Comparison of ENCODE assay signal across 7 cellular contexts in genomic region chr9:122912964-122913673, GRCh38. TPM values are rescaled to one million over a fixed set of nuclear protein-coding genes. Genes with fewer than 3 reads are reported as not detected.
DNase-seq lines count a peak whose midpoint lies in the region; ATAC-seq, FAIRE-seq and TF ChIP-seq lines count a peak whose summit lies in the region.

Gene ZBTB6, minus strand, starts transcription at chr9:122913323. Its CDS starts 1,251 bp downstream, at chr9:122912072.

- DNase-seq in NCI-H146 treated with DMSO at 0.1 percent for 48 hours (lab: John Stamatoyannopoulos, UW; ENCODE audit: unreplicated experiment): peak; percentile 53
- DNase-seq in astrocyte (ENCODE audit: low read depth): peak; percentile 81
- DNase-seq in hepatocyte (ENCODE audit: low spot score): peak; percentile 89
- DNase-seq in renal cortical epithelial cell (ENCODE audit: low read depth): peak; percentile 83

- H3K27ac Mint-ChIP-seq in T-helper 1 cell treated with Interleukin-12 subunit alpha and Interleukin-12 subunit beta and Interleukin-4 antibody, amounts not matched to agents 30 μg/mL and 1 μg/mL, for 36 hours: peak within 1 kb of the TSS; percentile 97
- peak within 1 kb of the TSS; percentile 96 for H3K27ac Mint-ChIP-seq in astrocyte (ENCODE audit: unreplicated experiment)

- H3K9me3 ChIP-seq in astrocyte (ENCODE audit: insufficient read depth, low read depth, low read length): no peaks in the 10 kb centered on the region
- H3K9me3 ChIP-seq in hepatocyte (ENCODE audit: low read depth): no peaks in the 10 kb centered on the region

- TF ChIP-seq CTCF in astrocyte (IDR thresholded peaks at IDR 0.05; ENCODE audit: insufficient read depth, low read depth, low read length) (no peak), hepatocyte (IDR thresholded peaks at IDR 0.05; ENCODE audit: poor library complexity) (no peak)

- peaks cover 7% of the 10 kb centered on the region for H4K20me1 ChIP-seq in astrocyte (ENCODE audit: insufficient read depth, low read length)
- H4K20me1 ChIP-seq in hepatocyte (ENCODE audit: insufficient read depth, poor library complexity, severe bottlenecking): no peaks in the 10 kb centered on the region

- H2AFZ ChIP-seq in astrocyte (ENCODE audit: low read depth, low read length) (peak within 1 kb of the TSS; percentile 81), hepatocyte (peak within 1 kb of the TSS; percentile 93)

- H3K9me3 Mint-ChIP-seq in T-helper 1 cell treated with Interleukin-12 subunit alpha and Interleukin-12 subunit beta and Interleukin-4 antibody, amounts not matched to agents 30 μg/mL and 1 μg/mL, for 36 hours: no peaks in the 10 kb centered on the region
- H3K9me3 Mint-ChIP-seq in astrocyte (ENCODE audit: unreplicated experiment): no peaks in the 10 kb centered on the region

- peaks cover 46% of the 10 kb centered on the region for H3K79me2 ChIP-seq in astrocyte (ENCODE audit: insufficient read depth, low read length)
- peaks cover 40% of the 10 kb centered on the region for H3K79me2 ChIP-seq in hepatocyte

- no peaks in the 10 kb centered on the region for H3K9me2 ChIP-seq in hepatocyte (replicated peaks; ENCODE audit: insufficient read depth)

- peak within 1 kb of the TSS; percentile 92 for H3K4me3 ChIP-seq in astrocyte (ENCODE audit: insufficient read depth, low read depth, low read length)
- H3K4me3 ChIP-seq in hepatocyte: peak within 1 kb of the TSS; percentile 82

- H3K27ac ChIP-seq in astrocyte (ENCODE audit: low read depth, low read length) (peak within 1 kb of the TSS; percentile 84), hepatocyte (peak within 1 kb of the TSS; percentile 94)

- peak; percentile 94 for ATAC-seq in GM18499 (IDR thresholded peaks at IDR 0.05; ENCODE audit: insufficient read depth, unreplicated experiment)
- ATAC-seq in HG02884 (IDR thresholded peaks at IDR 0.05; ENCODE audit: unreplicated experiment): peak; percentile 94

- under 1% methylated on average over 35 of the region's 35 CpGs for WGBS in hepatocyte (ENCODE audit: low lambda C conversion rate, missing lambda C conversion rate)

- H3K36me3 Mint-ChIP-seq in T-helper 1 cell treated with Interleukin-12 subunit alpha and Interleukin-12 subunit beta and Interleukin-4 antibody, amounts not matched to agents 30 μg/mL and 1 μg/mL, for 36 hours (ENCODE audit: low read depth): peaks cover 37% of the 10 kb centered on the region
- H3K36me3 Mint-ChIP-seq in astrocyte (ENCODE audit: low read depth, unreplicated experiment): peaks cover 3% of the 10 kb centered on the region

- H3K36me3 ChIP-seq in astrocyte (ENCODE audit: insufficient read depth, low read length): peaks cover 15% of the 10 kb centered on the region
- H3K36me3 ChIP-seq in hepatocyte (replicated peaks; ENCODE audit: insufficient read depth, low read depth): peaks cover 3% of the 10 kb centered on the region

- no peak for FAIRE-seq in astrocyte (lab: Jason Lieb, UNC)

- H3K4me1 ChIP-seq in astrocyte (ENCODE audit: insufficient read depth, low read length): peaks cover 8% of the 10 kb centered on the region
- H3K4me1 ChIP-seq in hepatocyte (ENCODE audit: insufficient read depth): peaks cover 6% of the 10 kb centered on the region

- H3K4me2 ChIP-seq in astrocyte (ENCODE audit: low read length): peak within 1 kb of the TSS; percentile 93
- H3K4me2 ChIP-seq in hepatocyte: peak within 1 kb of the TSS; percentile 82

- H3K27me3 ChIP-seq in astrocyte (ENCODE audit: insufficient read depth, low read length): no peaks in the 10 kb centered on the region
- H3K27me3 ChIP-seq in hepatocyte: no peaks in the 10 kb centered on the region

- peak within 1 kb of the TSS; percentile 97 for H3K4me3 Mint-ChIP-seq in T-helper 1 cell treated with Interleukin-12 subunit alpha and Interleukin-12 subunit beta and Interleukin-4 antibody, amounts not matched to agents 30 μg/mL and 1 μg/mL, for 36 hours
- peak within 1 kb of the TSS; percentile 96 for H3K4me3 Mint-ChIP-seq in astrocyte (ENCODE audit: unreplicated experiment)

- peaks cover 23% of the 10 kb centered on the region for H3K4me1 Mint-ChIP-seq in T-helper 1 cell treated with Interleukin-12 subunit alpha and Interleukin-12 subunit beta and Interleukin-4 antibody, amounts not matched to agents 30 μg/mL and 1 μg/mL, for 36 hours (ENCODE audit: low read depth)
- peaks cover 10% of the 10 kb centered on the region for H3K4me1 Mint-ChIP-seq in astrocyte (ENCODE audit: low read depth, unreplicated experiment)

- H3K27me3 Mint-ChIP-seq in T-helper 1 cell treated with Interleukin-12 subunit alpha and Interleukin-12 subunit beta and Interleukin-4 antibody, amounts not matched to agents 30 μg/mL and 1 μg/mL, for 36 hours (ENCODE audit: low read depth): no peaks in the 10 kb centered on the region
- no peaks in the 10 kb centered on the region for H3K27me3 Mint-ChIP-seq in astrocyte (ENCODE audit: low read depth, unreplicated experiment)

- peak within 1 kb of the TSS; percentile 93 for H3K9ac ChIP-seq in astrocyte (ENCODE audit: low read length)

RNA-seq across cellular contexts. Expression of gene ZBTB6, which starts in this region (rescaled TPM):
- 7.4 and 8.5 TPM in 2 replicates for total RNA-seq in astrocyte
- total RNA-seq in hepatocyte: 12.0 and 13.8 TPM in 2 replicates
- 1.9 and 2.4 TPM in 2 replicates for polyA plus RNA-seq in hepatocyte
- total RNA-seq in renal cortical epithelial cell: 16.5 and 18.5 TPM in 2 replicates

Comparison
In these comparisons a context has a peak if more than half of its experiments do, and no peak if none do; other contexts are left out.
1. Peak in every context shown above with its lines: DNase-seq, ATAC-seq, H3K4me3 ChIP-seq and H3K27ac ChIP-seq.